In the genomic region with DNA sequence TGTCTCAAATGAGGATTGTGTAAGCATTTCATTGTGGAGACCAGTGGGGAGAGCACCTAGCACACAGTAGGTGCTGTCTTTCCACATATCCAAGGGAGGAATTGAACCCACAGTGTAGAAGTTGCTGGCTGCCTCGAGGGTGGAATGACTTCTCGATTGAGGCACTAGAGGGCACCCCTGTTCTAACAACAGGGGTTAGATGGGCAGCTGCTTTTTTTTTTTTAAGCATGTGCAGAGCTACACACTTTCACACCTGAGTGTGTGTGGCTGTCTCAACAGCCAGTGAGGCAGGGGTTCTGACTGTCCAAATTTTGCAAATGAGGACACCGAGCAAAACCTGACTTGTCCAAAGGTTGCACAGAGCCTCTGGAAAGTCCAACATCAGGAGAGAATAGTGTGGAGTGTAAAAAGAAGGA, we compare ENCODE assay signal across 8 cellular contexts.
DNase-seq lines count a peak whose midpoint lies in the region; ATAC-seq, FAIRE-seq and TF ChIP-seq lines count a peak whose summit lies in the region.

No MANE protein-coding gene starts in this region.

- WGBS in A549 (ENCODE audit: missing lambda C conversion rate): 3% methylated on average over 3 of the region's 3 CpGs
- WGBS in testis, 2 donors: 46 to 50% methylated on average over 2 to 3 of the region's 3 CpGs

- H3K4me1 ChIP-seq in A549 (peaks cover 7% of the 10 kb centered on the region; the same call in 1 of the 3 replicates), NT2/D1 (ENCODE audit: insufficient read depth, insufficient read length) (peaks cover 4% of the 10 kb centered on the region), testis (peaks cover 24% of the 10 kb centered on the region)

- no peaks in the 10 kb centered on the region for H3K36me3 ChIP-seq in NT2/D1 (ENCODE audit: insufficient read depth, insufficient read length, low read length)
- no peaks in the 10 kb centered on the region for H3K36me3 ChIP-seq in testis (ENCODE audit: low read depth, missing control alignments)

- H3K9ac ChIP-seq in NT2/D1 (ENCODE audit: insufficient read length, low read depth): no peak overlapping the region

- no peak for FAIRE-seq in A549 (lab: Jason Lieb, UNC)
- no peak for FAIRE-seq in GM12892 (lab: Jason Lieb, UNC)

- H3K9me3 ChIP-seq in A549: no peaks in the 10 kb centered on the region
- no peaks in the 10 kb centered on the region for H3K9me3 ChIP-seq in NT2/D1 (ENCODE audit: insufficient read depth, low read length)
- no peaks in the 10 kb centered on the region for H3K9me3 ChIP-seq in testis

- no peak overlapping the region for H3K4me3 Mint-ChIP-seq in activated naive CD8-positive, alpha-beta T cell treated with anti-CD3 and anti-CD28 coated beads, Interleukin-2, amount 50 U/mL, for 24 hours

- no peaks in the 10 kb centered on the region for H3K9me3 Mint-ChIP-seq in activated naive CD8-positive, alpha-beta T cell treated with anti-CD3 and anti-CD28 coated beads, Interleukin-2, amount 50 U/mL, for 24 hours

- POLR2A ChIA-PET in A549 (lab: Yijun Ruan, JAX): no interaction called here
- POLR2A ChIA-PET in GM10248 (lab: Yijun Ruan, JAX): no interaction called here

- ATAC-seq in A549 (peak in 1 of 2 experiments; percentile 71; a peak in 3 of 6 replicates), GM21723 (IDR thresholded peaks at IDR 0.05; ENCODE audit: unreplicated experiment) (no peak)
- no peak for ATAC-seq in activated naive CD8-positive, alpha-beta T cell treated with anti-CD3 and anti-CD28 coated beads, Interleukin-2, amount 50 U/mL, for 24 hours

- H3K4me2 ChIP-seq in A549: no peak overlapping the region

- DNase-seq in A549 (ENCODE audit: low read depth in 1 of 2, low spot score in 1 of 2) (peak; percentile 29 to 49), GM10248 (ENCODE audit: extremely low spot score) (peak; percentile 66), NT2/D1 (ENCODE audit: low read depth, low spot score) (peak; percentile 23), iris pigment epithelial cell (ENCODE audit: low read depth) (peak; percentile 36), testis (peak; percentile 58), GM12892 (ENCODE audit: insufficient read length) (no peak)
- peak; percentile 59 for DNase-seq in activated naive CD8-positive, alpha-beta T cell treated with anti-CD3 and anti-CD28 coated beads, Interleukin-2, amount 50 U/mL, for 24 hours

- intact Hi-C loops in testis (cut with DNase I; ENCODE audit: low total_unique reads): no loop called here

- H3K36me3 Mint-ChIP-seq in activated naive CD8-positive, alpha-beta T cell treated with anti-CD3 and anti-CD28 coated beads, Interleukin-2, amount 50 U/mL, for 24 hours (ENCODE audit: low read depth): no peaks in the 10 kb centered on the region

- peak; percentile 51 to 60 for TF ChIP-seq RAD21 in A549 (conservative IDR thresholded peaks at IDR 0.05 in 1 of 2, IDR thresholded peaks at IDR 0.05 in 1 of 2)

- peaks cover 67% of the 10 kb centered on the region for H3K4me1 Mint-ChIP-seq in activated naive CD8-positive, alpha-beta T cell treated with anti-CD3 and anti-CD28 coated beads, Interleukin-2, amount 50 U/mL, for 24 hours

- TF ChIP-seq CTCF in A549 (IDR thresholded peaks at IDR 0.05): peak; percentile 45
- TF ChIP-seq CTCF in GM10248 (IDR thresholded peaks at IDR 0.05; ENCODE audit: control extremely low read depth, extremely low read depth, low read depth, missing control alignments): peak; percentile 55
- TF ChIP-seq CTCF in testis (IDR thresholded peaks at IDR 0.05): peak in 2 of 3 experiments; percentile 10 to 36

- CTCF ChIA-PET in A549 (lab: Yijun Ruan, JAX) (interaction anchor here (0.7 to 2.0 kb wide), 11 partner anchors 9 to 312 kb away, joined by 3 to 8 read pairs (median 3); no protein-coding TSS in a partner anchor), GM10248 (lab: Yijun Ruan, JAX) (interaction anchor here (0.6 to 2.8 kb wide), 8 partner anchors 9 to 121 kb away, joined by 3 to 9 read pairs (median 4); no protein-coding TSS in a partner anchor)

- TF ChIP-seq POLR2A in A549 (IDR thresholded peaks at IDR 0.05; ENCODE audit: low read length): no peak
- no peak for TF ChIP-seq POLR2A in testis (IDR thresholded peaks at IDR 0.05)
- TF ChIP-seq POLR2A in GM12892 (IDR thresholded peaks at IDR 0.05; ENCODE audit: low read depth, low read length): no peak

- H3K27me3 Mint-ChIP-seq in activated naive CD8-positive, alpha-beta T cell treated with anti-CD3 and anti-CD28 coated beads, Interleukin-2, amount 50 U/mL, for 24 hours: no peaks in the 10 kb centered on the region

- H3K27ac Mint-ChIP-seq in activated naive CD8-positive, alpha-beta T cell treated with anti-CD3 and anti-CD28 coated beads, Interleukin-2, amount 50 U/mL, for 24 hours: no peak overlapping the region

- H3K27ac ChIP-seq in A549 (no peak overlapping the region), testis (no peak overlapping the region)

- no peaks in the 10 kb centered on the region for H3K27me3 ChIP-seq in NT2/D1 (ENCODE audit: insufficient read depth, insufficient read length)
- no peaks in the 10 kb centered on the region for H3K27me3 ChIP-seq in testis

- H3K4me3 ChIP-seq in A549 (no peak overlapping the region), NT2/D1 (ENCODE audit: insufficient read length, low read depth) (no peak overlapping the region), testis (no peak overlapping the region)

- no peak for TF ChIP-seq EP300 in A549 (IDR thresholded peaks at IDR 0.05)

TF ChIP-seq in A549, 52 proteins besides CTCF, POLR2A, EP300 and RAD21:
- TF ChIP-seq, protein P1, sequence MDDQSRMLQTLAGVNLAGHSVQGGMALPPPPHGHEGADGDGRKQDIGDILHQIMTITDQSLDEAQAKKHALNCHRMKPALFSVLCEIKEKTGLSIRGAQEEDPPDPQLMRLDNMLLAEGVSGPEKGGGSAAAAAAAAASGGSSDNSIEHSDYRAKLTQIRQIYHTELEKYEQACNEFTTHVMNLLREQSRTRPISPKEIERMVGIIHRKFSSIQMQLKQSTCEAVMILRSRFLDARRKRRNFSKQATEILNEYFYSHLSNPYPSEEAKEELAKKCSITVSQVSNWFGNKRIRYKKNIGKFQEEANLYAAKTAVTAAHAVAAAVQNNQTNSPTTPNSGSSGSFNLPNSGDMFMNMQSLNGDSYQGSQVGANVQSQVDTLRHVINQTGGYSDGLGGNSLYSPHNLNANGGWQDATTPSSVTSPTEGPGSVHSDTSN (IDR thresholded peaks at IDR 0.05): no peak
- TF ChIP-seq POLR2AphosphoS2 (conservative IDR thresholded peaks at IDR 0.05; ENCODE audit: low read length): no peak
- no peak for TF ChIP-seq JUN (IDR thresholded peaks at IDR 0.05)
- TF ChIP-seq FOXS1 (CRISPR knock-in tag; IDR thresholded peaks at IDR 0.05): no peak
- TF ChIP-seq NR3C1 (IDR thresholded peaks at IDR 0.05): no peak
- TF ChIP-seq MYC (IDR thresholded peaks at IDR 0.05; ENCODE audit: borderline replicate concordance, low read length): no peak
- no peak for TF ChIP-seq ZSCAN20 (CRISPR knock-in tag; IDR thresholded peaks at IDR 0.05)
- no peak for TF ChIP-seq EHMT2 (IDR thresholded peaks at IDR 0.05; ENCODE audit: low read depth)
- TF ChIP-seq CHD2 (IDR thresholded peaks at IDR 0.05; ENCODE audit: low read length, partially characterized antibody): no peak
- TF ChIP-seq FOSL2 (IDR thresholded peaks at IDR 0.05): no peak
- no peak for TF ChIP-seq FOSL2 (CRISPR knock-in tag; IDR thresholded peaks at IDR 0.05)
- TF ChIP-seq FOSB (CRISPR knock-in tag; IDR thresholded peaks at IDR 0.05): no peak
- TF ChIP-seq CEBPB (IDR thresholded peaks at IDR 0.05): no peak
- TF ChIP-seq SREBF2 (IDR thresholded peaks at IDR 0.05): no peak
- no peak for TF ChIP-seq HOXB13 (CRISPR knock-in tag; IDR thresholded peaks at IDR 0.05; ENCODE audit: low read depth)
- TF ChIP-seq EHF (CRISPR knock-in tag; IDR thresholded peaks at IDR 0.05): no peak
- TF ChIP-seq, protein P2, sequence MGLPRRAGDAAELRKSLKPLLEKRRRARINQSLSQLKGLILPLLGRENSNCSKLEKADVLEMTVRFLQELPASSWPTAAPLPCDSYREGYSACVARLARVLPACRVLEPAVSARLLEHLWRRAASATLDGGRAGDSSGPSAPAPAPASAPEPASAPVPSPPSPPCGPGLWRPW (IDR thresholded peaks at IDR 0.05): no peak
- TF ChIP-seq SMC3 (IDR thresholded peaks at IDR 0.05): 0 out of 3 replicates have a peak, but pooled peaks have one; percentile 9
- TF ChIP-seq, protein P3, sequence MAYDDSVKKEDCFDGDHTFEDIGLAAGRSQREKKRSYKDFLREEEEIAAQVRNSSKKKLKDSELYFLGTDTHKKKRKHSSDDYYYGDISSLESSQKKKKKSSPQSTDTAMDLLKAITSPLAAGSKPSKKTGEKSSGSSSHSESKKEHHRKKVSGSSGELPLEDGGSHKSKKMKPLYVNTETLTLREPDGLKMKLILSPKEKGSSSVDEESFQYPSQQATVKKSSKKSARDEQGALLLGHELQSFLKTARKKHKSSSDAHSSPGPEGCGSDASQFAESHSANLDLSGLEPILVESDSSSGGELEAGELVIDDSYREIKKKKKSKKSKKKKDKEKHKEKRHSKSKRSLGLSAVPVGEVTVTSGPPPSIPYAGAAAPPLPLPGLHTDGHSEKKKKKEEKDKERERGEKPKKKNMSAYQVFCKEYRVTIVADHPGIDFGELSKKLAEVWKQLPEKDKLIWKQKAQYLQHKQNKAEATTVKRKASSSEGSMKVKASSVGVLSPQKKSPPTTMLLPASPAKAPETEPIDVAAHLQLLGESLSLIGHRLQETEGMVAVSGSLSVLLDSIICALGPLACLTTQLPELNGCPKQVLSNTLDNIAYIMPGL (CRISPR knock-in tag; IDR thresholded peaks at IDR 0.05; ENCODE audit: borderline replicate concordance): no peak
- TF ChIP-seq ESRRA (IDR thresholded peaks at IDR 0.05; ENCODE audit: borderline replicate concordance, low read length): no peak
- TF ChIP-seq JUNB (IDR thresholded peaks at IDR 0.05): no peak
- no peak for TF ChIP-seq GATA3 (IDR thresholded peaks at IDR 0.05; ENCODE audit: borderline replicate concordance)
- no peak for TF ChIP-seq HDAC2 (IDR thresholded peaks at IDR 0.05)
- TF ChIP-seq NPAS2 (CRISPR knock-in tag; IDR thresholded peaks at IDR 0.05; ENCODE audit: borderline replicate concordance): no peak
- TF ChIP-seq, protein P4, sequence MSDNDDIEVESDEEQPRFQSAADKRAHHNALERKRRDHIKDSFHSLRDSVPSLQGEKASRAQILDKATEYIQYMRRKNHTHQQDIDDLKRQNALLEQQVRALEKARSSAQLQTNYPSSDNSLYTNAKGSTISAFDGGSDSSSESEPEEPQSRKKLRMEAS (IDR thresholded peaks at IDR 0.05): peak; percentile 66
- peak; percentile 48; the same call in 1 of the 2 replicates for TF ChIP-seq BHLHE40 (IDR thresholded peaks at IDR 0.05; ENCODE audit: low read depth, low read length)
